In the genomic region with DNA sequence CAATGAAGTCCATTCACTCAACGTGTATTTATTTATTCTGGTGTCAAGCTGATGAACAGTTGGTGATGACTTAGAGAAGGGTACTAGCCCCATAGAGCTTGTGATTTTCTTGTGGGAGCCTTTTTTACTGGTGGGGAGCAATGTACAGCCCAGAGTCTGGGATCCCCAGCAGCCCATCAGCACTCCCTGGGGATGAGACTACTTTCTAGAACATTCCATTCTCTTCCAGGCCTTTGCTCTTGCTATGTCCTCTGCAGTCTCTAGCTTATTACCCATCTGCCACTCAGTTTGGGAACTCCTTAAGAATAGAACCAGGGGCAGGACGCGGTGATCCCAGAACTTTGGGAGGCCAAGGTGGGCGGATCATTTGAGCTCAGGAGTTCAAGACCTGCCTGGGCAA, we compare ENCODE assay signal across 10 cellular contexts. TPM values are rescaled to one million over a fixed set of nuclear protein-coding genes. Genes with fewer than 3 reads are reported as not detected.
DNase-seq lines count a peak whose midpoint lies in the region; ATAC-seq, FAIRE-seq and TF ChIP-seq lines count a peak whose summit lies in the region.
"Had no signal": no experiment of that assay in that cellular context is flagged by ENCODE, and none has a peak within 500 bp of the region (broad histone marks: within the 10 kb centered on the region; RNA-seq: fewer than 3 reads in every experiment).

No MANE protein-coding gene starts in this region.

- CTCF ChIA-PET in Calu3 (lab: Charles Lee), result no interaction called here
- CTCF ChIA-PET in GM12878 (lab: Yijun Ruan, JAX), result interaction anchor here (0.5 to 1.6 kb wide), 5 partner anchors 9 to 126 kb away, joined by 3 to 7 read pairs (median 3); no protein-coding TSS in a partner anchor

- H3K4me3 Mint-ChIP-seq in Calu3 (ENCODE audit: low read depth, unreplicated experiment), result no peak overlapping the region
- H3K4me3 Mint-ChIP-seq in neural crest cell, result peak overlapping the region; percentile 28

- peak overlapping the region; percentile 69 for H3K27ac ChIP-seq in BLaER1
- H3K27ac ChIP-seq in GM12878 (ENCODE audit: control insufficient read depth, insufficient read depth), result no peak overlapping the region

- no peak overlapping the region for H3K9ac ChIP-seq in BLaER1
- H3K9ac ChIP-seq in GM12878 (ENCODE audit: control insufficient read depth, insufficient read depth, low read length), result 0 out of 2 replicates have a peak overlapping the region, but pooled peaks have one; percentile 19

- DNase-seq in Calu3 (no peak), GM12878 (ENCODE audit: low read depth, low spot score) (no peak), neural crest cell (ENCODE audit: low read depth, low spot score) (no peak), GM19240 (ENCODE audit: insufficient read length, low spot score) (no peak), DMS53 treated with DMSO at 0.1 percent for 48 hours (lab: John Stamatoyannopoulos, UW; ENCODE audit: unreplicated experiment) (no peak)
- no peak for DNase-seq in stimulated activated naive CD4-positive, alpha-beta T cell treated with Interleukin-2 at 50 U/mL for 16 hours (lab: John Stamatoyannopoulos, UW)
- DNase-seq: activated T-cell treated with anti-CD3 and anti-CD28 coated beads for 4 hours; COR-L47; stimulated activated CD4-positive, alpha-beta T cell treated with anti-CD3 and anti-CD28 coated beads, Interleukin-15, amount 100 ng/mL, for 24 hours had no signal

- 82% methylated on average over 4 of the region's 4 CpGs for WGBS in GM12878 (ENCODE audit: insufficient coverage, insufficient replicate concordance, low lambda C conversion rate, missing lambda C conversion rate)

- H3K27me3 Mint-ChIP-seq in Calu3 (ENCODE audit: unreplicated experiment) (no peaks in the 10 kb centered on the region), neural crest cell (ENCODE audit: low read depth) (peaks cover 1% of the 10 kb centered on the region)

- H3K4me2 ChIP-seq in BLaER1, result peak overlapping the region; percentile 84
- H3K4me2 ChIP-seq in GM12878 (ENCODE audit: control insufficient read depth, insufficient read depth), result no peak overlapping the region

- RAD21 ChIA-PET in GM12878 (lab: Charles Lee; ENCODE audit: unreplicated experiment), result interaction anchor here (1.1 to 2.6 kb wide), 3 partner anchors 9 to 13 kb away, joined by 3 to 10 read pairs (median 4); no protein-coding TSS in a partner anchor

- BruUV-seq in Calu3 (replicated peaks; lab: Mats Ljungman, UMichigan), result no TSS peak
- no TSS peak for BruUV-seq in GM12878 (replicated peaks; lab: Mats Ljungman, UMichigan)

- no peak overlapping the region for H2AFZ ChIP-seq in GM12878 (ENCODE audit: control insufficient read depth, low read depth, low read length)

- no peak for TF ChIP-seq POLR2A in GM12878 (IDR thresholded peaks at IDR 0.05; ENCODE audit: low read depth, low read length)

- intact Hi-C loops in Calu3 (cut with micrococcal nuclease; ENCODE audit: unreplicated experiment) (no loop called here), GM12878 (cut with micrococcal nuclease; ENCODE audit: unreplicated experiment) (no loop called here)

- TF ChIP-seq CTCF in Calu3 (IDR thresholded peaks at IDR 0.05; ENCODE audit: unreplicated experiment) (no peak), GM12878 (IDR thresholded peaks at IDR 0.05 in 2 of 3, conservative IDR thresholded peaks at IDR 0.05 in 1 of 3; ENCODE audit: control insufficient read depth in 2 of 3, extremely low read depth in 1 of 3, insufficient read depth in 1 of 3, low read depth in 3 of 3, low read length in 3 of 3) (no peak), neural crest cell (conservative IDR thresholded peaks at IDR 0.05) (no peak)

- H3K27ac Mint-ChIP-seq in Calu3 (ENCODE audit: unreplicated experiment), result peak overlapping the region; percentile 42
- H3K27ac Mint-ChIP-seq in neural crest cell (ENCODE audit: unreplicated experiment), result peak overlapping the region; percentile 1

- H4K20me1 ChIP-seq in BLaER1 (peaks cover 100% of the 10 kb centered on the region), GM12878 (ENCODE audit: control insufficient read depth, insufficient read depth) (peaks cover 25% of the 10 kb centered on the region)

- H3K4me3 ChIP-seq in BLaER1, result no peak overlapping the region
- no peak overlapping the region for H3K4me3 ChIP-seq in GM12878

- H3K4me1 Mint-ChIP-seq in Calu3 (ENCODE audit: low read depth, unreplicated experiment) (peaks cover 82% of the 10 kb centered on the region), neural crest cell (peaks cover 87% of the 10 kb centered on the region)

- H3K4me1 ChIP-seq in BLaER1 (peaks cover 100% of the 10 kb centered on the region), GM12878 (ENCODE audit: control insufficient read depth, insufficient read depth, low read length) (peaks cover 81% of the 10 kb centered on the region)

- H3K36me3 ChIP-seq in BLaER1 (peaks cover 48% of the 10 kb centered on the region), GM12878 (ENCODE audit: control insufficient read depth in 2 of 2, insufficient read depth in 2 of 2, low read length in 1 of 2) (peaks cover 21 to 38% of the 10 kb centered on the region in 2 experiments)

- H3K9me3 Mint-ChIP-seq in Calu3 (ENCODE audit: low read depth, unreplicated experiment), result no peaks in the 10 kb centered on the region
- H3K9me3 Mint-ChIP-seq in neural crest cell, result no peaks in the 10 kb centered on the region

- no peak for FAIRE-seq in GM12878 (lab: Jason Lieb, UNC)

- in situ Hi-C loops in GM12878 (cut with MboI), result no loop called here

- ATAC-seq in GM12878, result no peak

- H3K9me3 ChIP-seq in BLaER1 (no peaks in the 10 kb centered on the region), GM12878 (replicated peaks; ENCODE audit: control insufficient read depth, insufficient read depth, low read length) (no peaks in the 10 kb centered on the region)

- TF ChIP-seq EP300 in GM12878 (IDR thresholded peaks at IDR 0.05; ENCODE audit: borderline replicate concordance in 1 of 2, control insufficient read depth in 1 of 2, low read depth in 2 of 2, low read length in 2 of 2), result no peak

- POLR2A ChIA-PET in GM12878 (lab: Charles Lee), result interaction anchor here (0.6 to 1.7 kb wide), 4 partner anchors 11 to 1271 kb away, joined by 3 to 10 read pairs (median 6); no protein-coding TSS in a partner anchor

- TF ChIP-seq RAD21 in GM12878 (IDR thresholded peaks at IDR 0.05; ENCODE audit: insufficient read depth, low read depth, low read length), result no peak

- no peaks in the 10 kb centered on the region for H3K27me3 ChIP-seq in BLaER1
- no peaks in the 10 kb centered on the region for H3K27me3 ChIP-seq in GM12878 (replicated peaks in 1 of 2; ENCODE audit: control insufficient read depth in 2 of 2, insufficient read depth in 2 of 2, low read length in 1 of 2)

- SMC1A ChIA-PET in GM12878 (lab: Charles Lee; ENCODE audit: uncharacterized antibody, unreplicated experiment), result interaction anchor here (1.2 to 1.8 kb wide), 4 partner anchors 8 to 24 kb away, joined by 4 to 6 read pairs (median 4); no protein-coding TSS in a partner anchor

- peaks cover 96% of the 10 kb centered on the region for H3K79me2 ChIP-seq in GM12878 (ENCODE audit: control insufficient read depth, insufficient read depth, low read length)

- H3K36me3 Mint-ChIP-seq in Calu3 (ENCODE audit: insufficient read depth, unreplicated experiment), result peaks cover 75% of the 10 kb centered on the region
- peaks cover 15% of the 10 kb centered on the region for H3K36me3 Mint-ChIP-seq in neural crest cell (ENCODE audit: low read depth)

TF ChIP-seq in GM12878, 131 proteins besides CTCF, POLR2A, EP300 and RAD21:
- TF ChIP-seq CHD4 (IDR thresholded peaks at IDR 0.05), result no peak
- TF ChIP-seq IKZF2 (IDR thresholded peaks at IDR 0.05), result no peak
- TF ChIP-seq, protein P1, sequence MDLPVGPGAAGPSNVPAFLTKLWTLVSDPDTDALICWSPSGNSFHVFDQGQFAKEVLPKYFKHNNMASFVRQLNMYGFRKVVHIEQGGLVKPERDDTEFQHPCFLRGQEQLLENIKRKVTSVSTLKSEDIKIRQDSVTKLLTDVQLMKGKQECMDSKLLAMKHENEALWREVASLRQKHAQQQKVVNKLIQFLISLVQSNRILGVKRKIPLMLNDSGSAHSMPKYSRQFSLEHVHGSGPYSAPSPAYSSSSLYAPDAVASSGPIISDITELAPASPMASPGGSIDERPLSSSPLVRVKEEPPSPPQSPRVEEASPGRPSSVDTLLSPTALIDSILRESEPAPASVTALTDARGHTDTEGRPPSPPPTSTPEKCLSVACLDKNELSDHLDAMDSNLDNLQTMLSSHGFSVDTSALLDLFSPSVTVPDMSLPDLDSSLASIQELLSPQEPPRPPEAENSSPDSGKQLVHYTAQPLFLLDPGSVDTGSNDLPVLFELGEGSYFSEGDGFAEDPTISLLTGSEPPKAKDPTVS (IDR thresholded peaks at IDR 0.05; ENCODE audit: low read depth, low read length), result peak; percentile 80
- TF ChIP-seq TARDBP (IDR thresholded peaks at IDR 0.05; ENCODE audit: borderline replicate concordance), result no peak

RNA-seq across cellular contexts. Expression of a gene that starts 11.5 kb away (rescaled TPM):
- total RNA-seq in Calu3 (2022), result 163 and 183 TPM in 2 replicates
- total RNA-seq in GM12878 (2013; cell fraction: nucleolus; rRNA removed), result 231 and 256 TPM in 2 replicates
- total RNA-seq in GM12878 (2014; rRNA removed), result 51.6 and 59.6 TPM in 2 replicates
- 21.1 and 21.9 TPM in 2 replicates for total RNA-seq in GM12878 (2014; rRNA removed; fragmentation: Illumina TruSeq; extraction: Trizol)
- total RNA-seq in GM12878 (2021), result 59.5 and 62.7 TPM in 2 replicates
- polyA plus RNA-seq in GM12878 (2011; ENCODE audit: low read depth), result 14.2 TPM
- polyA plus RNA-seq in GM12878 (2011; rRNA removed), result 24.6 and 61.0 TPM in 2 replicates
- 65.0 and 66.9 TPM in 2 replicates for polyA plus RNA-seq in GM12878 (2011; cell fraction: cytosol; rRNA removed)
- polyA plus RNA-seq in GM12878 (2011; cell fraction: nucleus; rRNA removed), result 133 and 156 TPM in 2 replicates
- polyA plus RNA-seq in GM12878 (2012), result 31.0 and 72.3 TPM in 2 replicates
- 19.1 and 24.0 TPM in 2 replicates for polyA plus RNA-seq in GM12878 (2014; fragmentation: Illumina TruSeq; extraction: Trizol)
- polyA plus RNA-seq in GM12878 (2014; fragmentation: Nextera tagmentation; extraction: Ambion mirVana), result 1 to 10 TPM; 5.7 to 8.2 TPM
- 28.7 and 29.0 TPM in 2 replicates for polyA plus RNA-seq in GM12878 (2014; rRNA removed)
- polyA plus RNA-seq in GM12878 (2016; fragmentation: Nextera tagmentation; extraction: Ambion mirVana), result 10 to 100 TPM; 65.2 to 66.0 TPM
- polyA minus RNA-seq in GM12878 (2011; rRNA and poly(A)+ RNA removed), result 75.2 and 106 TPM in 2 replicates
- 35.3 and 45.0 TPM in 2 replicates for polyA minus RNA-seq in GM12878 (2011; cell fraction: cytosol; rRNA and poly(A)+ RNA removed)
- 71.8 and 100 TPM in 2 replicates for polyA minus RNA-seq in GM12878 (2011; cell fraction: nucleus; rRNA and poly(A)+ RNA removed)
- total RNA-seq in neural crest cell, result 254 and 265 TPM in 2 replicates
